1 cellular context compared by ENCODE assay signal in the genomic region with DNA sequence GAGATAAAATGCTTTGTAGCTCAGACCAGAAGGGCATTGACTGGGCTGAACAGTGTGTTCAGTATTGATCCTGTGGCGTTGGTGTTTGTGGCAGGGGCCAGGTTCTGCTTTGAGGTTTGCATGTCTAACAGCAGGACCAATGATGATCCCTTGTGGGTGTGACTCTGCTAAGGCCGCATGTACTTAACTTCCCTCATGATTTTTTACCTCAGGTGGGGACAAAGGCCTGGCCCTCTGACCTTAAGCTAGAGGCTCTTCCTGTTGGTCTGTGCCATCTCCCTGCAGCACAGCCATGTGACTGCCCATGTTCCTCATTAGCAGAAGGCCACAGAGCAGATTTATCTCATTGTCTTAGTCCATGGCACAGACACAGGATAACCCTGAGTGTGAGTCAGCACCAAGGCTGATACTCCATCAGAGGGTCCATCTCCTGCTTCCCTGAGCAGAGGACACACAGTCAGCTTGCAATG.
A peak's percentile ranks its signal among the peaks of the same experiment; 100 is the strongest.
TF ChIP-seq lines count a peak whose summit lies in the region.

No MANE protein-coding gene starts in this region.

TF ChIP-seq in HepG2, 621 proteins besides CTCF, POLR2A, EP300 and RAD21 (continued from another document and continues in another):
- TF ChIP-seq, protein P1, sequence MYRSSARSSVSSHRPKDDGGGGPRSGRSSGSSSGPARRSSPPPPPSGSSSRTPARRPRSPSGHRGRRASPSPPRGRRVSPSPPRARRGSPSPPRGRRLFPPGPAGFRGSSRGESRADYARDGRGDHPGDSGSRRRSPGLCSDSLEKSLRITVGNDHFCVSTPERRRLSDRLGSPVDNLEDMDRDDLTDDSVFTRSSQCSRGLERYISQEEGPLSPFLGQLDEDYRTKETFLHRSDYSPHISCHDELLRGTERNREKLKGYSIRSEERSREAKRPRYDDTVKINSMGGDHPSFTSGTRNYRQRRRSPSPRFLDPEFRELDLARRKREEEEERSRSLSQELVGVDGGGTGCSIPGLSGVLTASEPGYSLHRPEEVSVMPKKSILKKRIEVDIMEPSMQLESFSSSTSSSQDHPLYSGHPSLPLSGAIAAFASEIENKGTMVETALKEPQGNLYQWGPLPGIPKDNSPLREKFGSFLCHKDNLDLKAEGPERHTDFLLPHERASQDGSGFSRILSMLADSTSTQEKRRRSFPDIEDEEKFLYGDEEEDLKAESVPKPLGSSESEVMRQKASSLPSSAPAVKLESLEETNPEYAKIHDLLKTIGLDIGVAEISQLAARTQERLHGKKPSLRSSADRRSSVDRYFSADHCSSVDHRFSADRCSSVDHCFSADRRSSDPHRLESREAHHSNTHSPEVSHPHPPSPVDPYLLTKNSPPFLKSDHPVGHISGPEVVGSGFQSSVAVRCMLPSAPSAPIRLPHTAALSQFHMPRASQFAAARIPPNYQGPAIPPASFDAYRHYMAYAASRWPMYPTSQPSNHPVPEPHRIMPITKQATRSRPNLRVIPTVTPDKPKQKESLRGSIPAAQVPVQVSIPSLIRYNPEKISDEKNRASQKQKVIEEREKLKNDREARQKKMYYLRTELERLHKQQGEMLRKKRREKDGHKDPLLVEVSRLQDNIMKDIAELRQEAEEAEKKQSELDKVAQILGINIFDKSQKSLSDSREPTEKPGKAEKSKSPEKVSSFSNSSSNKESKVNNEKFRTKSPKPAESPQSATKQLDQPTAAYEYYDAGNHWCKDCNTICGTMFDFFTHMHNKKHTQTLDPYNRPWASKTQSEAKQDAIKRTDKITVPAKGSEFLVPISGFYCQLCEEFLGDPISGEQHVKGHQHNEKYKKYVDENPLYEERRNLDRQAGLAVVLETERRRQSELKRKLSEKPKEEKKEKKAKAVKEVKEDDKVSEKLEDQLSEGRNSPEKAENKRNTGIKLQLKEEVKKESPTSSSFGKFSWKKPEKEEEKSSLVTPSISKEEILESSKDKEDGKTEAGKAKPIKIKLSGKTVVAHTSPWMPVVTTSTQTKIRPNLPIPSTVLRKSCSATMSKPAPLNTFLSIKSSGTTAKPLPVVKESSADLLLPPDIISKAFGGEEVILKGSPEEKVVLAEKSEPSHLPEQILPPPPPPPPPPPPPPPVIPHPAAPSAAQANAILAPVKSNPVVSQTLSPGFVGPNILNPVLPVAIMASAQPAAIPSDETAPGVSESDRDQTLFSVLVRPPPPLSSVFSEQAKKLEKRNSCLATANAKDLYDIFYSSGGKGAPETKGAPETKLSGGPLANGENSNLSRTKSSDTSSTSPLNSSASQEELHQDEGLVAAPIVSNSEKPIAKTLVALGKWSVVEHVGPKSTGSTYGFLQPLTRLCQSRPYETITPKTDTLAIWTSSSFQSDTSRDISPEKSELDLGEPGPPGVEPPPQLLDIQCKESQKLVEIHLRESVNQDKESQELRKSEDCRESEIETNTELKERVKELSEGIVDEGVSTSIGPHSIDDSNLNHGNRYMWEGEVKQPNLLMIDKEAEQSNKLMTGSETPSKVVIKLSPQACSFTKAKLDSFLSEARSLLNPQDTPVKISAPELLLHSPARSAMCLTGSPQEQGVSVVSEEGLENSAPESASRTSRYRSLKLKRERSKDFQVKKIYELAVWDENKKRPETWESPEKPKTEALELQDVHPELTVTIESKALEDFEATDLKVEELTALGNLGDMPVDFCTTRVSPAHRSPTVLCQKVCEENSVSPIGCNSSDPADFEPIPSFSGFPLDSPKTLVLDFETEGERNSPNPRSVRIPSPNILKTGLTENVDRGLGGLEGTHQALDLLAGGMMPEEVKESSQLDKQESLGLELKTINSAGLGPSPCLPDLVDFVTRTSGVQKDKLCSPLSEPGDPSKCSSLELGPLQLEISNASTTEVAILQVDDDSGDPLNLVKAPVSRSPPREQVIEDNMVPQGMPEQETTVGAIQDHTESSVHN (CRISPR knock-in tag; IDR thresholded peaks at IDR 0.05) = no peak
- TF ChIP-seq GABPB1 (CRISPR knock-in tag; IDR thresholded peaks at IDR 0.05) (peak; percentile 21; the same call in 1 of the 2 replicates), GATAD2A (CRISPR knock-in tag; IDR thresholded peaks at IDR 0.05) (peak; percentile 66; the same call in 1 of the 2 replicates), ZFP36L2 (CRISPR knock-in tag; IDR thresholded peaks at IDR 0.05) (no peak), LCORL (IDR thresholded peaks at IDR 0.05) (no peak), LCORL (CRISPR knock-in tag; IDR thresholded peaks at IDR 0.05) (no peak; the same call in 1 of the 2 replicates), NFE2 (CRISPR knock-in tag; IDR thresholded peaks at IDR 0.05) (no peak), ARID3A (IDR thresholded peaks at IDR 0.05; ENCODE audit: low read depth, low read length) (no peak), SAP130 (CRISPR knock-in tag; IDR thresholded peaks at IDR 0.05; ENCODE audit: low read depth) (peak; percentile 61), REPIN1 (CRISPR knock-in tag; IDR thresholded peaks at IDR 0.05; ENCODE audit: borderline replicate concordance, low read depth) (no peak), CBFB (CRISPR knock-in tag; IDR thresholded peaks at IDR 0.05) (no peak), SOX6 (IDR thresholded peaks at IDR 0.05) (no peak), SOX6 (CRISPR knock-in tag; IDR thresholded peaks at IDR 0.05) (peak; percentile 73), ZBTB7A (CRISPR knock-in tag; IDR thresholded peaks at IDR 0.05) (no peak), ZNF605 (CRISPR knock-in tag; IDR thresholded peaks at IDR 0.05) (0 out of 2 replicates have a peak, but pooled peaks have one; percentile 23), HCFC1 (IDR thresholded peaks at IDR 0.05; ENCODE audit: low read depth, low read length) (no peak), ZSCAN25 (CRISPR knock-in tag; IDR thresholded peaks at IDR 0.05) (no peak), YY1 (IDR thresholded peaks at IDR 0.05; ENCODE audit: insufficient read depth, insufficient replicate concordance, low read depth, low read length) (no peak), ATF7 (IDR thresholded peaks at IDR 0.05) (no peak), ATF7 (CRISPR knock-in tag; IDR thresholded peaks at IDR 0.05) (no peak), ZNF496 (CRISPR knock-in tag; IDR thresholded peaks at IDR 0.05; ENCODE audit: insufficient replicate concordance) (no peak), ZNF670 (CRISPR knock-in tag; IDR thresholded peaks at IDR 0.05; ENCODE audit: borderline replicate concordance) (no peak; the same call in 1 of the 2 replicates), ZNF674 (CRISPR knock-in tag; IDR thresholded peaks at IDR 0.05; ENCODE audit: low read depth) (no peak), ZNF10 (CRISPR knock-in tag; IDR thresholded peaks at IDR 0.05; ENCODE audit: borderline replicate concordance, low read depth) (no peak), HIC2 (CRISPR knock-in tag; IDR thresholded peaks at IDR 0.05; ENCODE audit: low read depth) (peak; percentile 54; the same call in 1 of the 2 replicates), ZNF580 (CRISPR knock-in tag; IDR thresholded peaks at IDR 0.05; ENCODE audit: borderline replicate concordance, low read depth) (no peak), ZNF460 (CRISPR knock-in tag; IDR thresholded peaks at IDR 0.05; ENCODE audit: borderline replicate concordance) (no peak), EED (CRISPR knock-in tag; IDR thresholded peaks at IDR 0.05) (no peak), ZNF576 (CRISPR knock-in tag; IDR thresholded peaks at IDR 0.05) (no peak), CCAR2 (optimal IDR thresholded peaks at IDR 0.05; ENCODE audit: low read depth, low read length) (no peak), RNF219 (CRISPR knock-in tag; IDR thresholded peaks at IDR 0.05) (no peak), NR3C1 (CRISPR knock-in tag; IDR thresholded peaks at IDR 0.05) (no peak), CHD2 (IDR thresholded peaks at IDR 0.05; ENCODE audit: low read depth, low read length) (no peak), SATB2 (CRISPR knock-in tag; IDR thresholded peaks at IDR 0.05) (no peak), GATA4 (IDR thresholded peaks at IDR 0.05; ENCODE audit: borderline replicate concordance, low read depth) (no peak), ZNF362 (CRISPR knock-in tag; IDR thresholded peaks at IDR 0.05; ENCODE audit: borderline replicate concordance) (no peak), ZNF747 (CRISPR knock-in tag; IDR thresholded peaks at IDR 0.05; ENCODE audit: borderline replicate concordance) (no peak)
- TF ChIP-seq, protein P2, sequence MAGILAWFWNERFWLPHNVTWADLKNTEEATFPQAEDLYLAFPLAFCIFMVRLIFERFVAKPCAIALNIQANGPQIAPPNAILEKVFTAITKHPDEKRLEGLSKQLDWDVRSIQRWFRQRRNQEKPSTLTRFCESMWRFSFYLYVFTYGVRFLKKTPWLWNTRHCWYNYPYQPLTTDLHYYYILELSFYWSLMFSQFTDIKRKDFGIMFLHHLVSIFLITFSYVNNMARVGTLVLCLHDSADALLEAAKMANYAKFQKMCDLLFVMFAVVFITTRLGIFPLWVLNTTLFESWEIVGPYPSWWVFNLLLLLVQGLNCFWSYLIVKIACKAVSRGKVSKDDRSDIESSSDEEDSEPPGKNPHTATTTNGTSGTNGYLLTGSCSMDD (CRISPR knock-in tag; IDR thresholded peaks at IDR 0.05) = no peak
